ENCODE assay signal across 8 cellular contexts in genomic region chr14:69766984-69767368, GRCh38. TPM values are rescaled to one million over a fixed set of nuclear protein-coding genes. Genes with fewer than 3 reads are reported as not detected.
DNase-seq lines count a peak whose midpoint lies in the region; ATAC-seq and TF ChIP-seq lines count a peak whose summit lies in the region.

Gene SRSF5, plus strand, starts transcription at chr14:69767142. Its CDS starts 1,015 bp downstream, at chr14:69768157.

- DNase-seq in GM23338 (ENCODE audit: low spot score) (no peak), LHCN-M2 (ENCODE audit: low read depth) (peak; percentile 97), RPMI8226 (peak; percentile 94), fibroblast of gingiva (ENCODE audit: low read depth) (peak; percentile 98), naive B cell (peak; percentile 93)
- DNase-seq in activated T-helper 1 cell treated with anti-CD3 and anti-CD28 coated beads, Interleukin-2, amount 50 U/mL, for 16 hours (ENCODE audit: low read depth in 1 of 2, low spot score in 1 of 2) = peak; percentile 89 to 92

- H4K20me1 ChIP-seq in DOHH2 (ENCODE audit: control insufficient read depth, insufficient read depth, low read depth, low read length) (peaks cover 24% of the 10 kb centered on the region), GM23338 (replicated peaks; ENCODE audit: insufficient read depth) (peaks cover 38% of the 10 kb centered on the region)

- peaks cover 4% of the 10 kb centered on the region; the same call in 1 of the 3 replicates for H3K9me3 Mint-ChIP-seq in GM23338
- peaks cover 0 to 4% (median 0%) of the 10 kb centered on the region in 7 donors for H3K9me3 Mint-ChIP-seq in naive B cell
- H3K9me3 Mint-ChIP-seq in stimulated activated memory B cell treated with anti-CD40 and anti-IgM and Interleukin-4, amounts not matched to agents 10 μg/mL and 1 μg/mL and 100 μg/mL, for 72 hours = no peaks in the 10 kb centered on the region

- ATAC-seq in GM23338 = peak; percentile 93
- ATAC-seq in naive B cell (ENCODE audit: low read depth in 2 of 2) = peak; percentile 82 to 83
- peak; percentile 96 for ATAC-seq in stimulated activated memory B cell treated with anti-CD40 and anti-IgM and Interleukin-4, amounts not matched to agents 10 μg/mL and 1 μg/mL and 100 μg/mL, for 72 hours

- peaks cover 32% of the 10 kb centered on the region for H3F3A ChIP-seq in DOHH2 (ENCODE audit: control insufficient read depth, insufficient read depth)
- H3F3A ChIP-seq in GM23338 (replicated peaks; ENCODE audit: low read depth) = peaks cover 7% of the 10 kb centered on the region

- H3K27me3 Mint-ChIP-seq in GM23338 (ENCODE audit: insufficient read depth, low read depth, poor library complexity) (peaks cover 20% of the 10 kb centered on the region), naive B cell (no peaks in the 10 kb centered on the region)
- no peaks in the 10 kb centered on the region for H3K27me3 Mint-ChIP-seq in stimulated activated memory B cell treated with anti-CD40 and anti-IgM and Interleukin-4, amounts not matched to agents 10 μg/mL and 1 μg/mL and 100 μg/mL, for 72 hours

- H3K9me2 ChIP-seq in DOHH2 (replicated peaks; ENCODE audit: control insufficient read depth, low read length) (no peaks in the 10 kb centered on the region), GM23338 (ENCODE audit: insufficient read depth) (no peaks in the 10 kb centered on the region)

- peaks cover 48% of the 10 kb centered on the region for H3K79me2 ChIP-seq in DOHH2 (ENCODE audit: control insufficient read depth, low read length)
- H3K79me2 ChIP-seq in GM23338 (replicated peaks; ENCODE audit: insufficient read depth) = peaks cover 44% of the 10 kb centered on the region

- peak within 1 kb of the TSS; percentile 99 for H3K4me3 Mint-ChIP-seq in GM23338
- H3K4me3 Mint-ChIP-seq in naive B cell = peak within 1 kb of the TSS; percentile 96 to 100 (median 99)
- peak within 1 kb of the TSS; percentile 98 for H3K4me3 Mint-ChIP-seq in stimulated activated memory B cell treated with anti-CD40 and anti-IgM and Interleukin-4, amounts not matched to agents 10 μg/mL and 1 μg/mL and 100 μg/mL, for 72 hours

- H3K4me2 ChIP-seq in DOHH2 (ENCODE audit: low read length) (peak within 1 kb of the TSS; percentile 72), GM23338 (peak within 1 kb of the TSS; percentile 95)

- H3K27ac ChIP-seq in DOHH2 (ENCODE audit: low read depth, low read length) (peak within 1 kb of the TSS; percentile 90), GM23338 (ENCODE audit: low read depth) (peak within 1 kb of the TSS; percentile 100)

- H2AFZ ChIP-seq in GM23338 = peak within 1 kb of the TSS; percentile 54; the same call in 1 of the 2 replicates

- peaks cover 51% of the 10 kb centered on the region for H3K36me3 Mint-ChIP-seq in GM23338 (ENCODE audit: low read depth)
- peaks cover 30 to 44% of the 10 kb centered on the region in 2 donors for H3K36me3 Mint-ChIP-seq in naive B cell
- peaks cover 49% of the 10 kb centered on the region for H3K36me3 Mint-ChIP-seq in stimulated activated memory B cell treated with anti-CD40 and anti-IgM and Interleukin-4, amounts not matched to agents 10 μg/mL and 1 μg/mL and 100 μg/mL, for 72 hours

- peaks cover 50% of the 10 kb centered on the region for H3K36me3 ChIP-seq in DOHH2 (ENCODE audit: control insufficient read depth, low read length)
- peaks cover 41% of the 10 kb centered on the region for H3K36me3 ChIP-seq in GM23338 (ENCODE audit: insufficient read depth)

- peak within 1 kb of the TSS; percentile 100 for H3K27ac Mint-ChIP-seq in GM23338
- peak within 1 kb of the TSS; percentile 99 to 100 (median 100) for H3K27ac Mint-ChIP-seq in naive B cell
- H3K27ac Mint-ChIP-seq in stimulated activated memory B cell treated with anti-CD40 and anti-IgM and Interleukin-4, amounts not matched to agents 10 μg/mL and 1 μg/mL and 100 μg/mL, for 72 hours = peak within 1 kb of the TSS; percentile 99

- H3K4me1 ChIP-seq in DOHH2 (ENCODE audit: control insufficient read depth, low read length) (peaks cover 44% of the 10 kb centered on the region), GM23338 (ENCODE audit: insufficient read depth) (peaks cover 14% of the 10 kb centered on the region)

- no peaks in the 10 kb centered on the region for H3K27me3 ChIP-seq in DOHH2 (ENCODE audit: control insufficient read depth, low read length)
- no peaks in the 10 kb centered on the region for H3K27me3 ChIP-seq in GM23338 (ENCODE audit: insufficient read depth)

- TF ChIP-seq CTCF in DOHH2 (IDR thresholded peaks at IDR 0.05; ENCODE audit: low read depth, low read length, poor library complexity, severe bottlenecking) (no peak), GM23338 (conservative IDR thresholded peaks at IDR 0.05; ENCODE audit: low read depth in 2 of 2) (no peak)

- H3K4me3 ChIP-seq in DOHH2 (ENCODE audit: low read length) (peak within 1 kb of the TSS; percentile 99), GM23338 (peak within 1 kb of the TSS; percentile 96)

- H3K4me1 Mint-ChIP-seq in GM23338 = peaks cover 21% of the 10 kb centered on the region
- H3K4me1 Mint-ChIP-seq in naive B cell = peaks cover 39 to 58% (median 48%) of the 10 kb centered on the region in 3 donors
- peaks cover 40% of the 10 kb centered on the region for H3K4me1 Mint-ChIP-seq in stimulated activated memory B cell treated with anti-CD40 and anti-IgM and Interleukin-4, amounts not matched to agents 10 μg/mL and 1 μg/mL and 100 μg/mL, for 72 hours

- H3K9me3 ChIP-seq in DOHH2 (ENCODE audit: control insufficient read depth, insufficient read depth, low read length) = no peaks in the 10 kb centered on the region

TF ChIP-seq in GM23338, 12 proteins besides CTCF, POLR2A, EP300 and RAD21:
- TF ChIP-seq CREB1 (CRISPR knock-in tag; IDR thresholded peaks at IDR 0.05; ENCODE audit: low read depth) (peak; percentile 95), ETS1 (IDR thresholded peaks at IDR 0.05) (peak; percentile 85), POLR2AphosphoS5 (IDR thresholded peaks at IDR 0.05; ENCODE audit: low read depth) (peak; percentile 100), NANOG (IDR thresholded peaks at IDR 0.05; ENCODE audit: borderline replicate concordance) (no peak)

RNA-seq across cellular contexts. Expression of gene SRSF5, which starts in this region (rescaled TPM):
- total RNA-seq in GM23338 (2014; rRNA removed; shearing (Covaris generic)) = 172 and 204 TPM in 2 replicates
- polyA plus RNA-seq in GM23338 (2016; fragmentation: Nextera tagmentation; extraction: Ambion mirVana) (343 and 389 TPM in 2 replicates), naive B cell (ENCODE audit: low read depth in 6 of 6) (1,000 to 10,000 TPM in 4 of 6 donors, 100 to 1,000 TPM in 2; 654 to 1,299 (median 1,165) TPM)
- total RNA-seq in LHCN-M2 (2014; rRNA removed) = 118 and 126 TPM in 2 replicates
- 109 TPM for polyA plus RNA-seq in LHCN-M2 (2012)
